In the genomic region with DNA sequence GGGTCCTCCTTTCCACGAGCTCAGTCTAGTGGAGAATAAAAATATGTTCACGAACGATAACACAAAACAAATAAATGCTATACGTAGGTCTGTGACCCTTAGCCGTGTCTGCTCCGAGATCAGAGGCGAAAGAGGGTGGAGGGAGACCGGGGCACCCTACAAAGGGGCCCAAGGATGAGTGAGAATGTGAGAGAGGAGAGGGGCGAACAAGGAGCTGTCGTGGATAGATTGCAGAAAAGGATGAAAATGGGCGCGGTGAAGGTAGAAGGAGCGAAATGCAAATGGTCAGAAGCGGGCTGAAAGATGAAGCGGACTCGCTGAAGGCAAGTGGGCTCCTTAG, we compare ENCODE assay signal across 8 cellular contexts. TPM values are rescaled to one million over a fixed set of nuclear protein-coding genes. Genes with fewer than 3 reads are reported as not detected.
DNase-seq lines count a peak whose midpoint lies in the region; ATAC-seq and TF ChIP-seq lines count a peak whose summit lies in the region.

No MANE protein-coding gene starts in this region.

- no peaks in the 10 kb centered on the region for H3K9me3 ChIP-seq in SU-DHL-6 (ENCODE audit: insufficient read depth, low read length)
- H3K9me3 ChIP-seq in heart left ventricle: no peaks in the 10 kb centered on the region

- WGBS in heart left ventricle, 4 donors: 1 to 40% (median 19%) methylated on average over 16 of the region's 16 CpGs

- TF ChIP-seq CTCF in SU-DHL-6 (IDR thresholded peaks at IDR 0.05; ENCODE audit: insufficient read depth, low read length, poor library complexity, severe bottlenecking) (no peak), heart left ventricle (IDR thresholded peaks at IDR 0.05) (no peak)

- peak overlapping the region; percentile 70 for H3K9ac ChIP-seq in SU-DHL-6 (ENCODE audit: low read length)

- H3K4me2 ChIP-seq in SU-DHL-6 (ENCODE audit: low read depth, low read length, poor library complexity, severe bottlenecking): peak overlapping the region; percentile 85

- H3K27ac ChIP-seq in SU-DHL-6 (ENCODE audit: low read depth, low read length) (no peak overlapping the region), heart left ventricle (peak overlapping the region; percentile 65 to 90 (median 84)), skin epidermis (peak overlapping the region in 20 of 21 experiments; percentile 32 to 89 (median 80))

- no peaks in the 10 kb centered on the region for H3K9me2 ChIP-seq in SU-DHL-6 (replicated peaks; ENCODE audit: insufficient read depth, low read length)

- no peak for TF ChIP-seq POLR2A in heart left ventricle (IDR thresholded peaks at IDR 0.05)

- intact Hi-C loops in Right ventricle myocardium inferior (cut with DNase I) (no loop called here), cardiac septum (cut with DNase I) (no loop called here), heart left ventricle (cut with DNase I) (loop anchor here in 1 of 10 donors (10.0 kb wide), 2 partner anchors 60 to 230 kb away; no protein-coding TSS in a partner anchor)

- DNase-seq in Right ventricle myocardium inferior (ENCODE audit: missing footprints) (no peak), cardiac septum (ENCODE audit: low spot score) (no peak), heart left ventricle (no peak), iPS-NIHi7 (ENCODE audit: extremely low spot score) (no peak), cerebellum (ENCODE audit: low spot score) (no peak)

- H4K20me1 ChIP-seq in SU-DHL-6 (ENCODE audit: low read depth, low read length): no peaks in the 10 kb centered on the region

- ATAC-seq in Right ventricle myocardium inferior (peak; percentile 20), heart left ventricle (peak in 1 of 4 donors; percentile 17), GM18517 (IDR thresholded peaks at IDR 0.05; ENCODE audit: unreplicated experiment) (no peak)

- peaks cover 0 to 11% (median 6%) of the 10 kb centered on the region in 12 donors for H3K4me1 ChIP-seq in heart left ventricle

- no peaks in the 10 kb centered on the region for H3K36me3 ChIP-seq in SU-DHL-6 (ENCODE audit: low read length)
- peaks cover 0 to 7% (median 0%) of the 10 kb centered on the region in 9 donors for H3K36me3 ChIP-seq in heart left ventricle

- peak overlapping the region; percentile 71 for H3K4me3 ChIP-seq in SU-DHL-6 (ENCODE audit: insufficient read depth, low read length, poor library complexity, severe bottlenecking)
- H3K4me3 ChIP-seq in heart left ventricle: peak overlapping the region; percentile 51 to 95 (median 70)
- H3K4me3 ChIP-seq in skin epidermis: peak overlapping the region; percentile 47 to 77 (median 65)

- peak overlapping the region; percentile 98 for H2AFZ ChIP-seq in SU-DHL-6 (ENCODE audit: low read depth, low read length, severe bottlenecking)

- H3K27me3 ChIP-seq in SU-DHL-6 (ENCODE audit: low read length): no peaks in the 10 kb centered on the region
- H3K27me3 ChIP-seq in heart left ventricle: peaks cover 0 to 3% (median 0%) of the 10 kb centered on the region in 9 donors

- H3K79me2 ChIP-seq in SU-DHL-6 (ENCODE audit: insufficient read depth, low read length): no peaks in the 10 kb centered on the region

- no peaks in the 10 kb centered on the region; the same call in 1 of the 2 replicates for H3F3A ChIP-seq in SU-DHL-6 (ENCODE audit: insufficient read depth)

RNA-seq across cellular contexts. Expression of a gene that starts 6.2 kb away (rescaled TPM):
- total RNA-seq in Right ventricle myocardium inferior (6.8 TPM), cardiac septum (6.5 TPM), heart left ventricle (1 to 10 TPM; 5.3 to 8.9 (median 7.1) TPM), cerebellum (32.7 TPM)
- polyA plus RNA-seq in heart left ventricle: 1 to 10 TPM; 1.6 to 5.2 TPM
